ENCODE assay signal across 8 cellular contexts in the genomic region with DNA sequence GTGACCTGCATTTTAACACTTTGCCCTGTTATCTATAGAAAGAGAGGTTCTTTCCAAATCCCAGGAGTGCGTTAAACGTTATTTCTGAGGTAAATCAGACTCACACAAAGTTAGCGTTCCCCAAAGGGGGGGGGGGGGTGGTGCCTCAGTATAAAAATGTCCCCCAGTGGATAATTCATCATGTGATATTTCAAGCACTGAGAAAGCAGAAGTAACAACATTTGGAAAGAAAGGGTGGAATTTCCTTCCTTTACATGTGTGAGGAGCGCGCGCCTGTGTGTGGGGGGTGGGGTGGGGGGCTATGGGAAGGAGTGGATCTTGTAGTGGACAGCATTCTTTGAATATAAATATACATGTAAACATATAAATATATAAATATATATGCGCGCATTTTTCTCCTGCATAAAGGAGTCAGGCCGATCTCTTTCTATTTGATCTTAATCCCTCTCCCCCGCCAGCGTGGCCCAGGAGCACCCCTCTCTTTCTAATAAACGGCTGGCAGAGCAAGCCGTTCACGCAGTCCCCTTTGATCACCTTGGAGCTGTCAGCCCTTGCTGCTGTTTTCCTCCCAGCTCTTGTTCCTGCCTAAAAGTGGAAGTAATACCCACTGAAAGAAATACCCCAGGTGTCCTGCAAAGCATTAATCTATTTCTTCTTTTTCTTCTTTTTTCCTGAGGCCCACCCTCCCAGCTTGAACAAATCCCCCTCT.
DNase-seq lines count a peak whose midpoint lies in the region; ATAC-seq lines count a peak whose summit lies in the region.

No MANE protein-coding gene starts in this region.

- H3K27ac Mint-ChIP-seq in activated T-helper 1 cell treated with anti-CD3 and anti-CD28 coated beads, Interleukin-12 subunit alpha, Interleukin-12 subunit beta, Interleukin-2, Interleukin-4 antibody, amounts not matched to agents 30 ng/mL and 10 ng/mL and 1 ng/mL, durations not matched to agents 14 hours and 24 hours and 36 hours = no peak overlapping the region

- peak; percentile 60 for DNase-seq in NCI-H524 treated with DMSO at 0.1 percent for 48 hours (lab: John Stamatoyannopoulos, UW)
- peak; percentile 69 for DNase-seq in ecto neural progenitor cell (ENCODE audit: low spot score)
- DNase-seq in effector CD4-positive, alpha-beta T cell = no peak
- DNase-seq in activated T-helper 1 cell treated with anti-CD3 and anti-CD28 coated beads, Interleukin-12 subunit alpha, Interleukin-12 subunit beta, Interleukin-2, Interleukin-4 antibody, amounts not matched to agents 30 ng/mL and 10 ng/mL and 1 ng/mL, durations not matched to agents 14 hours and 24 hours and 36 hours (ENCODE audit: low spot score) = no peak

- ATAC-seq in GM21423 (IDR thresholded peaks at IDR 0.05; ENCODE audit: unreplicated experiment) (peak; percentile 21), GM18858 (IDR thresholded peaks at IDR 0.05; ENCODE audit: unreplicated experiment) (no peak), GM18867 (IDR thresholded peaks at IDR 0.05; ENCODE audit: unreplicated experiment) (no peak)

- H3K36me3 ChIP-seq in muscle layer of duodenum (ENCODE audit: control insufficient read depth in 1 of 2, insufficient read depth in 2 of 2, low read length in 2 of 2) = no peaks in the 10 kb centered on the region

- H3K27me3 ChIP-seq in muscle layer of duodenum (ENCODE audit: low read depth, low read length) = no peaks in the 10 kb centered on the region

- H3K9me3 Mint-ChIP-seq in activated T-helper 1 cell treated with anti-CD3 and anti-CD28 coated beads, Interleukin-12 subunit alpha, Interleukin-12 subunit beta, Interleukin-2, Interleukin-4 antibody, amounts not matched to agents 30 ng/mL and 10 ng/mL and 1 ng/mL, durations not matched to agents 14 hours and 24 hours and 36 hours = no peaks in the 10 kb centered on the region

- H3K4me3 Mint-ChIP-seq in activated T-helper 1 cell treated with anti-CD3 and anti-CD28 coated beads, Interleukin-12 subunit alpha, Interleukin-12 subunit beta, Interleukin-2, Interleukin-4 antibody, amounts not matched to agents 30 ng/mL and 10 ng/mL and 1 ng/mL, durations not matched to agents 14 hours and 24 hours and 36 hours = no peak overlapping the region

- no peaks in the 10 kb centered on the region for H3K36me3 Mint-ChIP-seq in activated T-helper 1 cell treated with anti-CD3 and anti-CD28 coated beads, Interleukin-12 subunit alpha, Interleukin-12 subunit beta, Interleukin-2, Interleukin-4 antibody, amounts not matched to agents 30 ng/mL and 10 ng/mL and 1 ng/mL, durations not matched to agents 14 hours and 24 hours and 36 hours (ENCODE audit: low read depth)

- no peak overlapping the region for H3K27ac ChIP-seq in muscle layer of duodenum (ENCODE audit: low read length)

- peak overlapping the region; percentile 70 to 87 for H3K4me3 ChIP-seq in muscle layer of duodenum (ENCODE audit: low read depth in 1 of 2, low read length in 2 of 2)

- H3K4me1 Mint-ChIP-seq in activated T-helper 1 cell treated with anti-CD3 and anti-CD28 coated beads, Interleukin-12 subunit alpha, Interleukin-12 subunit beta, Interleukin-2, Interleukin-4 antibody, amounts not matched to agents 30 ng/mL and 10 ng/mL and 1 ng/mL, durations not matched to agents 14 hours and 24 hours and 36 hours (ENCODE audit: low read depth) = peaks cover 12% of the 10 kb centered on the region

- H3K4me1 ChIP-seq in muscle layer of duodenum (ENCODE audit: control insufficient read depth in 1 of 2, insufficient read depth in 2 of 2, low read length in 2 of 2) = peaks cover 5 to 7% of the 10 kb centered on the region in 2 donors

- intact Hi-C loops in activated T-helper 1 cell treated with anti-CD3 and anti-CD28 coated beads, Interleukin-12 subunit alpha, Interleukin-12 subunit beta, Interleukin-2, Interleukin-4 antibody, amounts not matched to agents 30 ng/mL and 10 ng/mL and 1 ng/mL, durations not matched to agents 14 hours and 24 hours and 36 hours (cut with micrococcal nuclease) = no loop called here

- no peaks in the 10 kb centered on the region for H3K9me3 ChIP-seq in muscle layer of duodenum (ENCODE audit: control insufficient read depth in 1 of 2, low read length in 2 of 2)

- H3K27me3 Mint-ChIP-seq in activated T-helper 1 cell treated with anti-CD3 and anti-CD28 coated beads, Interleukin-12 subunit alpha, Interleukin-12 subunit beta, Interleukin-2, Interleukin-4 antibody, amounts not matched to agents 30 ng/mL and 10 ng/mL and 1 ng/mL, durations not matched to agents 14 hours and 24 hours and 36 hours (ENCODE audit: insufficient read depth) = peaks cover 45% of the 10 kb centered on the region

Comparison
In these comparisons a context has a peak if more than half of its experiments do, and no peak if none do; other contexts are left out.
1. DNase-seq: peak in NCI-H524 treated with DMSO at 0.1 percent for 48 hours (single experiment) and ecto neural progenitor cell (single experiment); none in effector CD4-positive, alpha-beta T cell (single experiment) and activated T-helper 1 cell treated with anti-CD3 and anti-CD28 coated beads, Interleukin-12 subunit alpha, Interleukin-12 subunit beta, Interleukin-2, Interleukin-4 antibody, amounts not matched to agents 30 ng/mL and 10 ng/mL and 1 ng/mL, durations not matched to agents 14 hours and 24 hours and 36 hours (single experiment).